ENCODE assay signal across 1 cellular context in genomic region chr6:21679761-21680265, GRCh38.
TF ChIP-seq lines count a peak whose summit lies in the region.

No MANE protein-coding gene starts in this region.

TF ChIP-seq in H1, 55 proteins besides CTCF, POLR2A, EP300 and RAD21:
- TF ChIP-seq RNF2 (IDR thresholded peaks at IDR 0.05; ENCODE audit: borderline replicate concordance, low read depth, low read length, missing control alignments, poor library complexity, severe bottlenecking) (no peak), CEBPB (IDR thresholded peaks at IDR 0.05; ENCODE audit: low read depth, low read length) (peak; percentile 9; the same call in 1 of the 2 replicates)
